Comparison of ENCODE assay signal across 7 cellular contexts in the genomic region with DNA sequence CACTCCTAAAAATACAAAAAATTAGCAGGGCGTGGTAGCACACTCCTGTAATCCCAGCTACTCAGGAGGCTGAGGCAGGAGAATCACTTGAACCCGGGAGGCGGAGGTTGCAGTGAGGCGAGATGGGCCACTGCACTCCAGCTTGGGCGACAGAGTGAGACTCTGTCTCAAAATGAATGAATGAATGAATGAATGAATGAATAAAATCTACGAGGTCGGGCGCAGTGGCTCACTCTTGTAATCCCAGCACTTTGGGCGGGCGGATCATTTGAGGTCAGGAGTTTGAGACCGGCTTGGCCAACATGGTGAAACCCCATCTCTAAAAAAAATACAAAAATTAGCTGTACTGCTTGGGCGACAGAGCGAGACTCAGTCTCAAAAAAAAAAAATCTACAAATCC. TPM values are rescaled to one million over a fixed set of nuclear protein-coding genes. Genes with fewer than 3 reads are reported as not detected.
DNase-seq lines count a peak whose midpoint lies in the region; ATAC-seq and TF ChIP-seq lines count a peak whose summit lies in the region.
"Not testable (repeated sequence)": the region's sequence is repeated elsewhere in the genome, so short reads cannot be mapped to it uniquely, and the experiment has no call there.

No MANE protein-coding gene starts in this region.

- H3K79me1 ChIP-seq in mesenchymal stem cell (replicated peaks; ENCODE audit: low read length, poor library complexity, severe bottlenecking), result not testable (repeated sequence)

- not testable (repeated sequence) for H4K91ac ChIP-seq in mesenchymal stem cell (ENCODE audit: low read length)

- TF ChIP-seq CTCF in GM12864 (IDR thresholded peaks at IDR 0.05; ENCODE audit: low read depth, low read length, missing control alignments); WI38 (IDR thresholded peaks at IDR 0.05; ENCODE audit: low read depth, low read length); body of pancreas (IDR thresholded peaks at IDR 0.05); fibroblast of pulmonary artery (IDR thresholded peaks at IDR 0.05; ENCODE audit: low read length, missing control alignments); retinal pigment epithelial cell (conservative IDR thresholded peaks at IDR 0.05; ENCODE audit: low read depth, low read length): not testable (repeated sequence)

- peaks cover 3 to 22% (median 9%) of the 10 kb centered on the region in 3 donors for H3K4me1 Mint-ChIP-seq in IgD-negative memory B cell

- not testable (repeated sequence) for H3K4ac ChIP-seq in mesenchymal stem cell (ENCODE audit: low read depth in 1 of 2, low read length in 2 of 2)

- not testable (repeated sequence) for H3K9me3 Mint-ChIP-seq in IgD-negative memory B cell

- H2BK120ac ChIP-seq in mesenchymal stem cell (ENCODE audit: low read depth, low read length), result not testable (repeated sequence)

- intact Hi-C loops in body of pancreas (cut with DNase I), result not testable (repeated sequence)

- not testable (repeated sequence) for H3K27me3 ChIP-seq in body of pancreas; mesenchymal stem cell (ENCODE audit: control insufficient read depth in 1 of 2, insufficient read depth in 1 of 2, low read length in 2 of 2)

- not testable (repeated sequence) for H3K36me3 Mint-ChIP-seq in IgD-negative memory B cell

- not testable (repeated sequence) for H3K27me3 Mint-ChIP-seq in IgD-negative memory B cell

- H3K36me3 ChIP-seq in body of pancreas (replicated peaks in 1 of 2; ENCODE audit: insufficient read depth in 1 of 2, low read depth in 2 of 2); mesenchymal stem cell (ENCODE audit: control insufficient read depth in 1 of 2, insufficient read depth in 2 of 2, low read depth in 1 of 2, low read length in 2 of 2): not testable (repeated sequence)

- H2BK15ac ChIP-seq in mesenchymal stem cell (ENCODE audit: low read depth, poor library complexity, severe bottlenecking), result not testable (repeated sequence)

- H3K4me1 ChIP-seq in body of pancreas; mesenchymal stem cell (ENCODE audit: control insufficient read depth, insufficient read depth, low read depth, low read length): not testable (repeated sequence)

- TF ChIP-seq POLR2A in body of pancreas (IDR thresholded peaks at IDR 0.05), result not testable (repeated sequence)

- H3K27ac ChIP-seq in body of pancreas, result peak overlapping the region in 3 of 4 donors; percentile 77 to 96 (median 91)
- not testable (repeated sequence) for H3K27ac ChIP-seq in mesenchymal stem cell (ENCODE audit: low read length, poor library complexity, severe bottlenecking)

- H2AFZ ChIP-seq in mesenchymal stem cell (ENCODE audit: low read depth, low read length), result peak overlapping the region; percentile 8

- H3K4me3 Mint-ChIP-seq in IgD-negative memory B cell, result peak overlapping the region; percentile 86 to 94 (median 92)

- not testable (repeated sequence) for H3K9me3 ChIP-seq in body of pancreas; mesenchymal stem cell (ENCODE audit: control insufficient read depth, low read length)

- H2AK5ac ChIP-seq in mesenchymal stem cell (ENCODE audit: low read length, severe bottlenecking), result not testable (repeated sequence)

- H3K18ac ChIP-seq in mesenchymal stem cell (ENCODE audit: low read depth in 1 of 2, low read length in 2 of 2), result not testable (repeated sequence)

- WGBS in body of pancreas, 2 donors, result 69 to 70% methylated on average over 13 of the region's 13 CpGs
- WGBS in mesenchymal stem cell, result 89% methylated on average over 13 of the region's 13 CpGs

- not testable (repeated sequence) for H4K8ac ChIP-seq in mesenchymal stem cell (ENCODE audit: low read length)

- H2BK12ac ChIP-seq in mesenchymal stem cell (ENCODE audit: low read length in 2 of 2), result not testable (repeated sequence)

- H3K23ac ChIP-seq in mesenchymal stem cell (ENCODE audit: low read length in 2 of 2), result not testable (repeated sequence)

- DNase-seq in GM12864 (ENCODE audit: low read depth); fibroblast of pulmonary artery (ENCODE audit: low read depth); mesenchymal stem cell; retinal pigment epithelial cell (ENCODE audit: low read depth): not testable (repeated sequence)
- peak in 1 of 4 donors; percentile 14 for DNase-seq in body of pancreas

- not testable (repeated sequence) for ATAC-seq in body of pancreas

- H3K4me2 ChIP-seq in mesenchymal stem cell (ENCODE audit: low read length, poor library complexity, severe bottlenecking), result peak overlapping the region; percentile 89

- not testable (repeated sequence) for H3K14ac ChIP-seq in mesenchymal stem cell (ENCODE audit: low read length in 2 of 2)

- H3K4me3 ChIP-seq in GM12864 (ENCODE audit: low read depth, low read length) (peak overlapping the region; percentile 89), WI38 (ENCODE audit: low read depth, low read length) (peak overlapping the region; percentile 75), body of pancreas (peak overlapping the region; percentile 47 to 97), fibroblast of pulmonary artery (replicated peaks; ENCODE audit: low read depth, low read length) (peak overlapping the region; percentile 68), mesenchymal stem cell (ENCODE audit: insufficient read depth in 1 of 2, low read depth in 1 of 2, low read length in 2 of 2) (peak overlapping the region in 1 of 2 experiments; percentile 89), retinal pigment epithelial cell (ENCODE audit: low read length) (peak overlapping the region; percentile 68)

- H3K27ac Mint-ChIP-seq in IgD-negative memory B cell, result peak overlapping the region; percentile 74 to 92 (median 83)

- H3K9ac ChIP-seq in mesenchymal stem cell (ENCODE audit: low read length), result peak overlapping the region; percentile 91

- H2BK5ac ChIP-seq in mesenchymal stem cell (ENCODE audit: low read depth, low read length, poor library complexity, severe bottlenecking), result not testable (repeated sequence)

RNA-seq across cellular contexts. Expression of a gene that starts 0.5 kb away (rescaled TPM):
- polyA plus RNA-seq in IgD-negative memory B cell, result 3.5 TPM
- total RNA-seq in body of pancreas, result 10 to 100 TPM in 1 of 2 donors, 1 to 10 TPM in 1; 2.6 to 26.4 TPM
- polyA plus RNA-seq in mesenchymal stem cell (2013, experiment 1 of 2), result 6.0 TPM
- polyA plus RNA-seq in mesenchymal stem cell (2013, experiment 2 of 2), result 6.1 TPM

RNA-seq across cellular contexts. Expression of a gene that starts 38.5 kb away (rescaled TPM):
- polyA plus RNA-seq in IgD-negative memory B cell, result 65.1 TPM
- 10 to 100 TPM; 23.1 to 40.9 TPM for total RNA-seq in body of pancreas
- polyA plus RNA-seq in mesenchymal stem cell (2013, experiment 1 of 2), result 81.2 TPM
- polyA plus RNA-seq in mesenchymal stem cell (2013, experiment 2 of 2), result 82.2 TPM
